9 cellular contexts compared by ENCODE assay signal in genomic region chr7:142375710-142376313, GRCh38.
DNase-seq lines count a peak whose midpoint lies in the region; ATAC-seq, FAIRE-seq and TF ChIP-seq lines count a peak whose summit lies in the region.
"Had no signal": no experiment of that assay in that cellular context is flagged by ENCODE, and none has a peak within 500 bp of the region (broad histone marks: within the 10 kb centered on the region; RNA-seq: fewer than 3 reads in every experiment).

No MANE protein-coding gene starts in this region.

- dilution Hi-C loops in keratinocyte (cut with MboI; ENCODE audit: extremely low pct_ligation_motif_present, low sequenced_read_pairs) = no loop called here

- H3K27me3 Mint-ChIP-seq in activated CD4-positive, alpha-beta memory T cell treated with anti-CD3 and anti-CD28 coated beads, Interleukin-2, amount 10 ng/mL, durations not matched to agents 7 days and 5 days = peaks cover 14% of the 10 kb centered on the region

- no peak for DNase-seq in BJ (ENCODE audit: low read depth)
- no peak for DNase-seq in HFF-Myc (ENCODE audit: extremely low read depth, low read depth)
- DNase-seq in activated CD4-positive, alpha-beta memory T cell treated with anti-CD3 and anti-CD28 coated beads, Interleukin-2, amount 10 ng/mL, durations not matched to agents 7 days and 5 days = no peak
- no peak for DNase-seq in keratinocyte (ENCODE audit: low read depth, low spot score)
- DNase-seq in germinal center (ENCODE audit: low spot score) = no peak
- no peak for DNase-seq in NOMO-1 (lab: John Stamatoyannopoulos, UW; ENCODE audit: unreplicated experiment in 2 of 2)
- DNase-seq: NCI-H1694 had no signal

- peak; percentile 27; the same call in 1 of the 2 replicates for TF ChIP-seq CTCF in BJ (IDR thresholded peaks at IDR 0.05; ENCODE audit: insufficient read depth, low read depth, low read length)
- peak; percentile 6 for TF ChIP-seq CTCF in HFF-Myc (IDR thresholded peaks at IDR 0.05; ENCODE audit: low read depth, low read length, missing control alignments)
- peak; percentile 43 to 68 (median 61) for TF ChIP-seq CTCF in keratinocyte (optimal IDR thresholded peaks at IDR 0.05 in 1 of 3, IDR thresholded peaks at IDR 0.05 in 1 of 3, conservative IDR thresholded peaks at IDR 0.05 in 1 of 3; ENCODE audit: extremely low read depth in 1 of 3, insufficient read depth in 2 of 3, low read length in 3 of 3)

- ATAC-seq in GM18873 (IDR thresholded peaks at IDR 0.05; ENCODE audit: low FRiP score, unreplicated experiment) (no peak), HG03354 (IDR thresholded peaks at IDR 0.05; ENCODE audit: poor library complexity, severe bottlenecking, unreplicated experiment) (no peak)

- H3K4me3 ChIP-seq in BJ (ENCODE audit: low read depth, low read length) (no peak overlapping the region), HFF-Myc (replicated peaks; ENCODE audit: low read depth, low read length) (no peak overlapping the region), keratinocyte (ENCODE audit: control insufficient read depth in 2 of 3, extremely low read depth in 1 of 3, insufficient read depth in 2 of 3, low read depth in 1 of 3, low read length in 3 of 3) (no peak overlapping the region)

- no peak overlapping the region for H3K9ac ChIP-seq in keratinocyte (ENCODE audit: control insufficient read depth, extremely low read depth, insufficient read depth, low read length)

- H3K9me1 ChIP-seq in keratinocyte (ENCODE audit: control insufficient read depth, extremely low read depth, insufficient read depth, low read length) = no peaks in the 10 kb centered on the region

- no peaks in the 10 kb centered on the region for H4K20me1 ChIP-seq in keratinocyte (ENCODE audit: control insufficient read depth, extremely low read depth, insufficient read depth, low read length)

- peak overlapping the region; percentile 36 for H3K27ac Mint-ChIP-seq in activated CD4-positive, alpha-beta memory T cell treated with anti-CD3 and anti-CD28 coated beads, Interleukin-2, amount 10 ng/mL, durations not matched to agents 7 days and 5 days

- no peaks in the 10 kb centered on the region for H3K27me3 ChIP-seq in BJ (ENCODE audit: control insufficient read depth, insufficient read depth, low read length)
- no peaks in the 10 kb centered on the region for H3K27me3 ChIP-seq in keratinocyte (ENCODE audit: control insufficient read depth, extremely low read depth, insufficient read depth, low read length)

- peak; percentile 67 for FAIRE-seq in keratinocyte (lab: Jason Lieb, UNC)

- CTCF ChIA-PET in BJ (lab: Yijun Ruan, JAX) = interaction anchor here (1.1 to 5.9 kb wide), 4 partner anchors 10 to 160 kb away, joined by 3 to 53 read pairs (median 4); no protein-coding TSS in a partner anchor
- CTCF ChIA-PET in activated CD4-positive, alpha-beta memory T cell treated with anti-CD3 and anti-CD28 coated beads, Interleukin-2, amount 10 ng/mL, durations not matched to agents 7 days and 5 days (lab: Charles Lee) = interaction anchor here (0.9 to 3.2 kb wide), 3 partner anchors 11 to 159 kb away, joined by 3 to 13 read pairs (median 3); no protein-coding TSS in a partner anchor

- no peaks in the 10 kb centered on the region for H3K36me3 ChIP-seq in BJ (ENCODE audit: control insufficient read depth, insufficient read depth, low read length)
- no peaks in the 10 kb centered on the region for H3K36me3 ChIP-seq in keratinocyte (ENCODE audit: control insufficient read depth in 2 of 2, extremely low read depth in 1 of 2, insufficient read depth in 2 of 2, low read length in 2 of 2)

- POLR2A ChIA-PET in BJ (lab: Charles Lee) = no interaction called here
- POLR2A ChIA-PET in activated CD4-positive, alpha-beta memory T cell treated with anti-CD3 and anti-CD28 coated beads, Interleukin-2, amount 10 ng/mL, durations not matched to agents 7 days and 5 days (lab: Charles Lee) = interaction anchor here (0.7 to 1.0 kb wide), 2 partner anchors 435 to 712 kb away, joined by 3 read pairs; no protein-coding TSS in a partner anchor

- peak overlapping the region; percentile 34 for H3K27ac ChIP-seq in keratinocyte (ENCODE audit: control insufficient read depth, insufficient read depth, low read length)

- H3K9me3 Mint-ChIP-seq in activated CD4-positive, alpha-beta memory T cell treated with anti-CD3 and anti-CD28 coated beads, Interleukin-2, amount 10 ng/mL, durations not matched to agents 7 days and 5 days = no peaks in the 10 kb centered on the region

- no peak overlapping the region for H3K4me3 Mint-ChIP-seq in activated CD4-positive, alpha-beta memory T cell treated with anti-CD3 and anti-CD28 coated beads, Interleukin-2, amount 10 ng/mL, durations not matched to agents 7 days and 5 days

- H3K4me1 Mint-ChIP-seq in activated CD4-positive, alpha-beta memory T cell treated with anti-CD3 and anti-CD28 coated beads, Interleukin-2, amount 10 ng/mL, durations not matched to agents 7 days and 5 days = peaks cover 2% of the 10 kb centered on the region

- no peaks in the 10 kb centered on the region for H3K79me2 ChIP-seq in keratinocyte (ENCODE audit: control insufficient read depth, insufficient read depth, low read length)

- peak overlapping the region; percentile 63 for H2AFZ ChIP-seq in keratinocyte (ENCODE audit: control insufficient read depth, low read length)

- peaks cover 8% of the 10 kb centered on the region for H3K4me1 ChIP-seq in keratinocyte (ENCODE audit: control insufficient read depth, extremely low read depth, insufficient read depth, low read length)

- H3K36me3 Mint-ChIP-seq in activated CD4-positive, alpha-beta memory T cell treated with anti-CD3 and anti-CD28 coated beads, Interleukin-2, amount 10 ng/mL, durations not matched to agents 7 days and 5 days (ENCODE audit: low read depth) = no peaks in the 10 kb centered on the region

- no peaks in the 10 kb centered on the region for H3K9me3 ChIP-seq in keratinocyte (ENCODE audit: control insufficient read depth, low read depth, low read length)

- peak overlapping the region; percentile 11 for H3K4me2 ChIP-seq in keratinocyte (ENCODE audit: control insufficient read depth, extremely low read depth, insufficient read depth, low read depth, low read length)

Comparison
In these comparisons a context has a peak if more than half of its experiments do, and no peak if none do; other contexts are left out.
1. CTCF ChIP-seq: peak in every context shown above with its lines; median percentile 61 in keratinocyte; 27 in BJ; 6 in HFF-Myc.